ENCODE assay signal across 1 cellular context in genomic region chr17:55284001-55284884, GRCh38.
TF ChIP-seq lines count a peak whose summit lies in the region.

No MANE protein-coding gene starts in this region.

TF ChIP-seq in HepG2, 621 proteins besides CTCF, POLR2A, EP300 and RAD21 (continued from another document and continues in another):
- TF ChIP-seq TRAFD1 (CRISPR knock-in tag; IDR thresholded peaks at IDR 0.05; ENCODE audit: borderline replicate concordance) (peak; percentile 52; the same call in 1 of the 2 replicates), THRA (CRISPR knock-in tag; IDR thresholded peaks at IDR 0.05; ENCODE audit: borderline replicate concordance) (peak; percentile 96; the same call in 1 of the 2 replicates), HHEX (CRISPR knock-in tag; IDR thresholded peaks at IDR 0.05) (peak; percentile 53), NFYB (CRISPR knock-in tag; IDR thresholded peaks at IDR 0.05) (0 out of 2 replicates have a peak, but pooled peaks have one; percentile 11), GABPB1 (CRISPR knock-in tag; IDR thresholded peaks at IDR 0.05) (peak; percentile 67), BATF2 (CRISPR knock-in tag; IDR thresholded peaks at IDR 0.05) (0 out of 2 replicates have a peak, but pooled peaks have one; percentile 75), FOXM1 (CRISPR knock-in tag; IDR thresholded peaks at IDR 0.05) (no peak), ZBTB25 (CRISPR knock-in tag; IDR thresholded peaks at IDR 0.05) (peak; percentile 92), ZBTB39 (CRISPR knock-in tag; IDR thresholded peaks at IDR 0.05) (0 out of 2 replicates have a peak, but pooled peaks have one; percentile 79), SUZ12 (IDR thresholded peaks at IDR 0.05; ENCODE audit: low read depth, low read length) (no peak), NFIB (CRISPR knock-in tag; IDR thresholded peaks at IDR 0.05; ENCODE audit: borderline replicate concordance) (no peak), KMT2A (CRISPR knock-in tag; IDR thresholded peaks at IDR 0.05) (no peak; the same call in 1 of the 2 replicates), ZNF12 (CRISPR knock-in tag; IDR thresholded peaks at IDR 0.05) (peak; percentile 75), HNF4A (CRISPR knock-in tag; IDR thresholded peaks at IDR 0.05) (peak; percentile 88), RBFOX2 (IDR thresholded peaks at IDR 0.05; ENCODE audit: low read depth, low read length) (peak; percentile 79), NKX3-1 (CRISPR knock-in tag; IDR thresholded peaks at IDR 0.05) (peak; percentile 83), ATF6 (CRISPR knock-in tag; conservative IDR thresholded peaks at IDR 0.05) (no peak), ZNF253 (CRISPR knock-in tag; IDR thresholded peaks at IDR 0.05; ENCODE audit: borderline replicate concordance) (0 out of 2 replicates have a peak, but pooled peaks have one; percentile 23), JUNB (CRISPR knock-in tag; IDR thresholded peaks at IDR 0.05; ENCODE audit: borderline replicate concordance) (peak; percentile 73; the same call in 1 of the 2 replicates), ZNF841 (CRISPR knock-in tag; IDR thresholded peaks at IDR 0.05; ENCODE audit: borderline replicate concordance) (0 out of 2 replicates have a peak, but pooled peaks have one; percentile 25), ZNF138 (CRISPR knock-in tag; IDR thresholded peaks at IDR 0.05; ENCODE audit: low read depth) (no peak), MLXIP (CRISPR knock-in tag; IDR thresholded peaks at IDR 0.05; ENCODE audit: borderline replicate concordance) (0 out of 2 replicates have a peak, but pooled peaks have one; percentile 49), STAT6 (CRISPR knock-in tag; IDR thresholded peaks at IDR 0.05; ENCODE audit: borderline replicate concordance) (peak; percentile 60; the same call in 1 of the 2 replicates), MEIS1 (CRISPR knock-in tag; IDR thresholded peaks at IDR 0.05; ENCODE audit: borderline replicate concordance) (peak; percentile 93), ATM (IDR thresholded peaks at IDR 0.05; ENCODE audit: borderline replicate concordance) (no peak), PREB (CRISPR knock-in tag; IDR thresholded peaks at IDR 0.05) (no peak), ARNTL (CRISPR knock-in tag; IDR thresholded peaks at IDR 0.05) (peak; percentile 98), SOX13 (IDR thresholded peaks at IDR 0.05) (peak; percentile 71), SOX13 (CRISPR knock-in tag; conservative IDR thresholded peaks at IDR 0.05 in 1 of 2, IDR thresholded peaks at IDR 0.05 in 1 of 2) (peak in 1 of 2 experiments; percentile 94; a peak in 2 of 4 replicates), ZNF30 (CRISPR knock-in tag; IDR thresholded peaks at IDR 0.05) (no peak), MTF2 (CRISPR knock-in tag; IDR thresholded peaks at IDR 0.05; ENCODE audit: borderline replicate concordance) (no peak), TFE3 (CRISPR knock-in tag; IDR thresholded peaks at IDR 0.05) (peak; percentile 86), ZNF773 (CRISPR knock-in tag; IDR thresholded peaks at IDR 0.05; ENCODE audit: borderline replicate concordance) (no peak), REXO4 (CRISPR knock-in tag; IDR thresholded peaks at IDR 0.05; ENCODE audit: borderline replicate concordance) (no peak), SP5 (CRISPR knock-in tag; IDR thresholded peaks at IDR 0.05; ENCODE audit: borderline replicate concordance, low read depth) (peak; percentile 71), MYNN (CRISPR knock-in tag; IDR thresholded peaks at IDR 0.05; ENCODE audit: low read depth) (peak; percentile 14; the same call in 1 of the 2 replicates), EEA1 (CRISPR knock-in tag; IDR thresholded peaks at IDR 0.05; ENCODE audit: borderline replicate concordance) (no peak), RNF219 (CRISPR knock-in tag; IDR thresholded peaks at IDR 0.05) (peak; percentile 50), ZNF367 (CRISPR knock-in tag; IDR thresholded peaks at IDR 0.05; ENCODE audit: borderline replicate concordance) (no peak)
